ENCODE assay signal across 14 cellular contexts in the genomic region with DNA sequence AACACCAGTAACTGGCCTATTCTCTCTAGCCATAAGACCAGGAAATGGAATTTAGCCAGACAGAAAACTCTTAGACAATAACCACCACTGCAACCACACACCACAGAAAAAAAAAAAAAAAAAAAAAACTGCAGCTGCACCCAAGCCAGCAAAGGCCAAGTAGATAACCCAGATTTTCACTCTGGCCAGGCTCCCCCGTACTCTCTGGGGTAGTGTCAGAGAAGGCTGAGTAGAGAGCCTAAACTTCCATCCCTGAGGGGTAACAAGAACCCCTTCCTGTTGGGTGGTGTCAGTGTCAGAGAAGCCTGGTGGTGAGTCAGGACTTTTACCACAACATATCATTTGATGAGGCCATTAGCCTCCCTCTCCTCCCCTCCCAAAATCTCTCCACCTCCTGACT. TPM values are rescaled to one million over a fixed set of nuclear protein-coding genes. Genes with fewer than 3 reads are reported as not detected.
DNase-seq lines count a peak whose midpoint lies in the region; ATAC-seq, FAIRE-seq and TF ChIP-seq lines count a peak whose summit lies in the region.
"Had no signal": no experiment of that assay in that cellular context is flagged by ENCODE, and none has a peak within 500 bp of the region (broad histone marks: within the 10 kb centered on the region; RNA-seq: fewer than 3 reads in every experiment).

No MANE protein-coding gene starts in this region.

- peak; percentile 28 to 36 for ATAC-seq in activated naive CD4-positive, alpha-beta T cell treated with anti-CD3 and anti-CD28 coated beads, Interleukin-2, amount 50 U/mL, for 72 hours
- no peak for ATAC-seq in esophagus mucosa

- H3K4me3 ChIP-seq in MM.1S (ENCODE audit: low read length) = no peak overlapping the region
- no peak overlapping the region for H3K4me3 ChIP-seq in brain microvascular endothelial cell (ENCODE audit: low read depth, low read length)
- H3K4me3 ChIP-seq: adrenal gland, PC-9 had no signal

- H3F3A ChIP-seq in MM.1S (ENCODE audit: insufficient read depth, low read length) = peaks cover 27% of the 10 kb centered on the region

- H3K9me2 ChIP-seq in MM.1S (replicated peaks; ENCODE audit: insufficient read depth, low read length) = no peaks in the 10 kb centered on the region

- H2AFZ ChIP-seq in MM.1S (ENCODE audit: low read length) = 0 out of 2 replicates have a peak overlapping the region, but pooled peaks have one; percentile 19
- H2AFZ ChIP-seq: PC-9 had no signal

- H3K27me3 ChIP-seq in MM.1S (replicated peaks; ENCODE audit: insufficient read depth, low read length) (no peaks in the 10 kb centered on the region), brain microvascular endothelial cell (replicated peaks) (no peaks in the 10 kb centered on the region)

- no peak overlapping the region for H3K9ac ChIP-seq in MM.1S (ENCODE audit: low read length)

- no peaks in the 10 kb centered on the region for H3K9me3 Mint-ChIP-seq in activated naive CD4-positive, alpha-beta T cell treated with anti-CD3 and anti-CD28 coated beads, Interleukin-2, amount 50 U/mL, for 72 hours

- H3K9me3 ChIP-seq in MM.1S (replicated peaks; ENCODE audit: insufficient read depth, low read length) = no peaks in the 10 kb centered on the region
- H3K9me3 ChIP-seq: adrenal gland had no signal

- in situ Hi-C loops in brain microvascular endothelial cell (cut with HindIII; ENCODE audit: low pct_ligation_motif_present, low sequenced_read_pairs) = no loop called here

- TF ChIP-seq CTCF in MM.1S (IDR thresholded peaks at IDR 0.05; ENCODE audit: low read length) = no peak
- TF ChIP-seq CTCF in brain microvascular endothelial cell (IDR thresholded peaks at IDR 0.05; ENCODE audit: low read depth, low read length, missing control alignments) = peak; percentile 4

- no peak for DNase-seq in activated naive CD4-positive, alpha-beta T cell treated with anti-CD3 and anti-CD28 coated beads, Interleukin-2, amount 50 U/mL, for 72 hours (ENCODE audit: low spot score in 2 of 2)
- DNase-seq in activated naive CD4-positive, alpha-beta T cell (lab: John Stamatoyannopoulos, UW) = no peak
- DNase-seq in MM.1S (peak; percentile 74), brain microvascular endothelial cell (no peak), urothelium cell line (ENCODE audit: low spot score) (peak; percentile 27), SKM-1 (lab: John Stamatoyannopoulos, UW; ENCODE audit: unreplicated experiment) (no peak), 8988T (no peak)
- DNase-seq: adrenal gland; DMS 273 treated with DMSO at 0.1 percent for 48 hours; stimulated activated CD8-positive, alpha-beta memory T cell treated with anti-CD3 and anti-CD28 coated beads, Interleukin-4, amount 100 ng/mL, for 48 hours had no signal

- H3K4me2 ChIP-seq in MM.1S (ENCODE audit: low read depth, low read length) = peak overlapping the region; percentile 52
- H3K4me2 ChIP-seq: PC-9 had no signal

- peak overlapping the region; percentile 42; the same call in 1 of the 2 replicates for H3K27ac ChIP-seq in MM.1S (ENCODE audit: low read length)
- H3K27ac ChIP-seq in brain microvascular endothelial cell = no peak overlapping the region
- H3K27ac ChIP-seq: adrenal gland, PC-9 had no signal

- peaks cover 39% of the 10 kb centered on the region for H3K4me1 ChIP-seq in MM.1S (ENCODE audit: low read length)

- H4K20me1 ChIP-seq in MM.1S (ENCODE audit: insufficient read depth, low read length) = no peaks in the 10 kb centered on the region

- H3K27ac Mint-ChIP-seq in activated naive CD4-positive, alpha-beta T cell treated with anti-CD3 and anti-CD28 coated beads, Interleukin-2, amount 50 U/mL, for 72 hours = no peak overlapping the region
- H3K27ac Mint-ChIP-seq: progenitor cell of endocrine pancreas had no signal

- no peaks in the 10 kb centered on the region for H3K36me3 Mint-ChIP-seq in activated naive CD4-positive, alpha-beta T cell treated with anti-CD3 and anti-CD28 coated beads, Interleukin-2, amount 50 U/mL, for 72 hours

- FAIRE-seq in urothelium cell line (lab: Jason Lieb, UNC) = no peak
- FAIRE-seq: H1 had no signal

- H3K79me2 ChIP-seq in MM.1S (ENCODE audit: low read length) = no peaks in the 10 kb centered on the region

- H3K36me3 ChIP-seq in MM.1S (replicated peaks; ENCODE audit: insufficient read depth, low read length) (no peaks in the 10 kb centered on the region), brain microvascular endothelial cell (replicated peaks) (no peaks in the 10 kb centered on the region)
- H3K36me3 ChIP-seq: adrenal gland had no signal

RNA-seq across cellular contexts. Expression of gene DLG3, which starts 5.6 kb away (rescaled TPM):
- 10 to 100 TPM in 1 of 2 donors, 1 to 10 TPM in 1; 7.9 to 27.0 TPM for total RNA-seq in activated naive CD4-positive, alpha-beta T cell treated with anti-CD3 and anti-CD28 coated beads, Interleukin-2, amount 50 U/mL, for 72 hours
- total RNA-seq in esophagus mucosa = 36.4 TPM

RNA-seq across cellular contexts. Expression of gene GDPD2, which starts 15.9 kb away (rescaled TPM):
- total RNA-seq in activated naive CD4-positive, alpha-beta T cell treated with anti-CD3 and anti-CD28 coated beads, Interleukin-2, amount 50 U/mL, for 72 hours = under 1 TPM; 0.14 to 0.16 TPM
- total RNA-seq in esophagus mucosa = 0.96 TPM
- total RNA-seq: adrenal gland had no signal

Comparison
In these comparisons a context has a peak if more than half of its experiments do, and no peak if none do; other contexts are left out.
1. DNase-seq: peak in MM.1S (single experiment) and urothelium cell line (single experiment); none in activated naive CD4-positive, alpha-beta T cell treated with anti-CD3 and anti-CD28 coated beads, Interleukin-2, amount 50 U/mL, for 72 hours (0 of 2), activated naive CD4-positive, alpha-beta T cell (0 of 4), brain microvascular endothelial cell (single experiment), SKM-1 (single experiment) and 8988T (single experiment).